10 cellular contexts compared by ENCODE assay signal in the genomic region with DNA sequence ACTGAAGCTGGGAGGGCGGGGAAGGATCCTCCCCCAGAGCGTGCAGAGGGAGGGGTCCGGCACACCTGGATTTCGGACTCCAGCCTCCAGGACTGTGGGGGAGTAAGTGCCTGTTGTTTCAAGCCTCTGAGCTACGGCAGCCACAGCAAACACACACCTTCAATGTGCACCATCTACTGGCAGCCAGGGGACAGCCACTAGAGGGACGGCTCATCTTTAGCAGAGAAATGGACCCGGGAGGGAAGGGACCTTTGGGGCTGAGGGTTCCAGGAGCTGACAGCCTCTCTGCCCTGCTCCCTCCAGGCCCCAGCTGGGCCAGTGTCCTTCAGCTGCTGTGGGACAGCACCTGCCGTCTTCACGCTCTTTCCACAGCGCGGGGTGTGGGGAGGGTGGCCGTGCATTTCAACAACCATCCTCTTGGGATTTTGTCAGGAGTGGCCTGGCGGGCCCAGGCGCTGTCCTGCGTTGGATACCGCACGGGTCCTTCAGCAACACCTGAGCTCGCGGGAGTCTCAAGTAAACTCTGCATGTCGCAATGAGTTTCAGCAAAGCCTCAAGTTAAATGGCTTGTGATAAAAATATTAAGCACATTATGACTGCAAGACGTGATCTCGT.
DNase-seq lines count a peak whose midpoint lies in the region; ATAC-seq, FAIRE-seq and TF ChIP-seq lines count a peak whose summit lies in the region.
"Had no signal": no experiment of that assay in that cellular context is flagged by ENCODE, and none has a peak within 500 bp of the region (broad histone marks: within the 10 kb centered on the region; RNA-seq: fewer than 3 reads in every experiment).

No MANE protein-coding gene starts in this region.

- TF ChIP-seq EP300 in GM12878 (IDR thresholded peaks at IDR 0.05; ENCODE audit: borderline replicate concordance in 1 of 2, control insufficient read depth in 1 of 2, low read depth in 2 of 2, low read length in 2 of 2) = no peak

- H2BK120ac ChIP-seq in mesendoderm (ENCODE audit: low read depth, low read length) = no peak overlapping the region

- CTCF ChIA-PET in GM12878 (lab: Yijun Ruan, JAX) = no interaction called here

- no peak overlapping the region for H3K9ac ChIP-seq in GM12878 (ENCODE audit: control insufficient read depth, insufficient read depth, low read length)
- H3K9ac ChIP-seq in mesendoderm (ENCODE audit: low read length) = no peak overlapping the region

- WGBS in GM12878 (ENCODE audit: insufficient coverage, insufficient replicate concordance, low lambda C conversion rate, missing lambda C conversion rate) = 48% methylated on average over 19 of the region's 22 CpGs
- no CpG with 5 or more reads among the region's 22 CpGs for WGBS in mesendoderm (ENCODE audit: extremely low coverage, insufficient coverage, low lambda C conversion rate)

- H3K36me3 ChIP-seq in GM12878 (ENCODE audit: control insufficient read depth in 2 of 2, insufficient read depth in 2 of 2, low read length in 1 of 2) (no peaks in the 10 kb centered on the region), mesendoderm (ENCODE audit: control insufficient read depth, insufficient read depth, low read length) (no peaks in the 10 kb centered on the region)
- H3K36me3 ChIP-seq: tibial artery had no signal

- H2BK15ac ChIP-seq in mesendoderm (replicated peaks; ENCODE audit: low read depth) = no peak overlapping the region

- no peaks in the 10 kb centered on the region for H4K20me1 ChIP-seq in GM12878 (ENCODE audit: control insufficient read depth, insufficient read depth)

- intact Hi-C loops in GM12878 (cut with micrococcal nuclease; ENCODE audit: unreplicated experiment) = no loop called here

- H4K8ac ChIP-seq in mesendoderm (ENCODE audit: low read depth, low read length) = no peak overlapping the region

- H2BK5ac ChIP-seq in mesendoderm (ENCODE audit: low read length) = no peak overlapping the region

- no peak overlapping the region for H4K5ac ChIP-seq in mesendoderm (ENCODE audit: low read length)

- no peak overlapping the region for H3K27ac ChIP-seq in GM12878 (ENCODE audit: control insufficient read depth, insufficient read depth)
- H3K27ac ChIP-seq in mesendoderm (ENCODE audit: low read depth, low read length) = no peak overlapping the region
- H3K27ac ChIP-seq: tibial artery had no signal

- H3K79me2 ChIP-seq in GM12878 (ENCODE audit: control insufficient read depth, insufficient read depth, low read length) (no peaks in the 10 kb centered on the region), mesendoderm (ENCODE audit: control insufficient read depth, insufficient read depth, low read length) (no peaks in the 10 kb centered on the region)

- peak; percentile 36 for TF ChIP-seq CTCF in NB4 (IDR thresholded peaks at IDR 0.05; ENCODE audit: low read depth, low read length)
- peak in 2 of 3 experiments; percentile 7 to 27; a peak in 1 of 6 replicates for TF ChIP-seq CTCF in GM12878 (IDR thresholded peaks at IDR 0.05 in 2 of 3, conservative IDR thresholded peaks at IDR 0.05 in 1 of 3; ENCODE audit: control insufficient read depth in 2 of 3, extremely low read depth in 1 of 3, insufficient read depth in 1 of 3, low read depth in 3 of 3, low read length in 3 of 3)

- BruUV-seq in GM12878 (replicated peaks; lab: Mats Ljungman, UMichigan) = no TSS peak

- H3K27me3 ChIP-seq in GM12878 (replicated peaks in 1 of 2; ENCODE audit: control insufficient read depth in 2 of 2, insufficient read depth in 2 of 2, low read length in 1 of 2) (no peaks in the 10 kb centered on the region; a peak in 2 of 4 replicates), mesendoderm (ENCODE audit: insufficient read depth, low read length, poor library complexity) (no peaks in the 10 kb centered on the region)

- POLR2A ChIA-PET in GM12878 (lab: Charles Lee) = no interaction called here

- RAD21 ChIA-PET in GM12878 (lab: Charles Lee; ENCODE audit: unreplicated experiment) = no interaction called here

- no peak overlapping the region for H3K23ac ChIP-seq in mesendoderm (ENCODE audit: low read length)

- H3K56ac ChIP-seq in mesendoderm (ENCODE audit: low read length) = no peak overlapping the region

- H3K4me3 ChIP-seq in NB4 (ENCODE audit: low read depth, low read length) = no peak overlapping the region
- H3K4me3 ChIP-seq in GM12878 = no peak overlapping the region
- no peak overlapping the region for H3K4me3 ChIP-seq in mesendoderm (ENCODE audit: low read length)
- H3K4me3 ChIP-seq: tibial artery had no signal

- no peak overlapping the region for H3K4me2 ChIP-seq in GM12878 (ENCODE audit: control insufficient read depth, insufficient read depth)
- no peak overlapping the region for H3K4me2 ChIP-seq in mesendoderm (ENCODE audit: low read length)

- H3K79me1 ChIP-seq in mesendoderm (ENCODE audit: low read length) = no peaks in the 10 kb centered on the region

- H2AK5ac ChIP-seq in mesendoderm (ENCODE audit: low read length) = no peak overlapping the region

- DNase-seq in DMS114 treated with DMSO at 0.1 percent for 48 hours (lab: John Stamatoyannopoulos, UW; ENCODE audit: unreplicated experiment) (peak; percentile 6), NB4 (ENCODE audit: low read depth) (peak; percentile 23), GM12878 (ENCODE audit: low read depth, low spot score) (no peak), mesendoderm (peak; percentile 59), GF-D8 (lab: John Stamatoyannopoulos, UW) (no peak)
- no peak for DNase-seq in stimulated activated CD4-positive, alpha-beta T cell treated with anti-CD3 and anti-CD28 coated beads, Interleukin-12 subunit alpha, Interleukin-12 subunit beta, amount 100 ng/mL, for 4 hours
- DNase-seq: tibial artery had no signal

- no peak for FAIRE-seq in GM12878 (lab: Jason Lieb, UNC)
- FAIRE-seq: RCC 7860 had no signal

- H3K4me1 ChIP-seq in GM12878 (ENCODE audit: control insufficient read depth, insufficient read depth, low read length) (no peaks in the 10 kb centered on the region), mesendoderm (ENCODE audit: control insufficient read depth, low read depth, low read length) (no peaks in the 10 kb centered on the region)
- H3K4me1 ChIP-seq: tibial artery had no signal

- no peaks in the 10 kb centered on the region for H3K9me3 ChIP-seq in GM12878 (replicated peaks; ENCODE audit: control insufficient read depth, insufficient read depth, low read length)

- no peak overlapping the region for H3K4ac ChIP-seq in mesendoderm (ENCODE audit: low read depth, low read length)

- no peak for TF ChIP-seq RAD21 in GM12878 (IDR thresholded peaks at IDR 0.05; ENCODE audit: insufficient read depth, low read depth, low read length)

- ATAC-seq in GM12878 (peak; percentile 49; the same call in 2 of the 3 replicates), GM18519 (IDR thresholded peaks at IDR 0.05; ENCODE audit: low FRiP score, unreplicated experiment) (no peak), HG02763 (IDR thresholded peaks at IDR 0.05; ENCODE audit: unreplicated experiment) (no peak)

- no peak overlapping the region for H3K18ac ChIP-seq in mesendoderm (ENCODE audit: low read length)

- H2AFZ ChIP-seq in GM12878 (ENCODE audit: control insufficient read depth, low read depth, low read length) = no peak overlapping the region

- TF ChIP-seq POLR2A in NB4 (IDR thresholded peaks at IDR 0.05; ENCODE audit: extremely low read depth, insufficient read length) = no peak
- no peak for TF ChIP-seq POLR2A in GM12878 (IDR thresholded peaks at IDR 0.05; ENCODE audit: low read depth, low read length)

- in situ Hi-C loops in GM12878 (cut with MboI) = no loop called here

- SMC1A ChIA-PET in GM12878 (lab: Charles Lee; ENCODE audit: uncharacterized antibody, unreplicated experiment) = no interaction called here

TF ChIP-seq in GM12878, 131 proteins besides CTCF, POLR2A, EP300 and RAD21:
- TF ChIP-seq, protein P1, sequence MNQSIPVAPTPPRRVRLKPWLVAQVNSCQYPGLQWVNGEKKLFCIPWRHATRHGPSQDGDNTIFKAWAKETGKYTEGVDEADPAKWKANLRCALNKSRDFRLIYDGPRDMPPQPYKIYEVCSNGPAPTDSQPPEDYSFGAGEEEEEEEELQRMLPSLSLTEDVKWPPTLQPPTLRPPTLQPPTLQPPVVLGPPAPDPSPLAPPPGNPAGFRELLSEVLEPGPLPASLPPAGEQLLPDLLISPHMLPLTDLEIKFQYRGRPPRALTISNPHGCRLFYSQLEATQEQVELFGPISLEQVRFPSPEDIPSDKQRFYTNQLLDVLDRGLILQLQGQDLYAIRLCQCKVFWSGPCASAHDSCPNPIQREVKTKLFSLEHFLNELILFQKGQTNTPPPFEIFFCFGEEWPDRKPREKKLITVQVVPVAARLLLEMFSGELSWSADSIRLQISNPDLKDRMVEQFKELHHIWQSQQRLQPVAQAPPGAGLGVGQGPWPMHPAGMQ (IDR thresholded peaks at IDR 0.05; ENCODE audit: borderline replicate concordance) = no peak
- TF ChIP-seq CEBPB (IDR thresholded peaks at IDR 0.05; ENCODE audit: borderline replicate concordance in 1 of 2, low read depth in 2 of 2, low read length in 2 of 2) = no peak
- TF ChIP-seq BACH1 (IDR thresholded peaks at IDR 0.05; ENCODE audit: borderline replicate concordance) = no peak
- TF ChIP-seq SPI1 (IDR thresholded peaks at IDR 0.05; ENCODE audit: borderline replicate concordance, insufficient read depth, low read depth, low read length) = no peak
- no peak for TF ChIP-seq MEF2B (IDR thresholded peaks at IDR 0.05; ENCODE audit: partially characterized antibody, poor library complexity, severe bottlenecking)
- no peak for TF ChIP-seq RCOR1 (conservative IDR thresholded peaks at IDR 0.05; ENCODE audit: low read depth, low read length)
- no peak for TF ChIP-seq CREM (IDR thresholded peaks at IDR 0.05; ENCODE audit: low read depth)
- TF ChIP-seq BRCA1 (IDR thresholded peaks at IDR 0.05; ENCODE audit: low read depth, low read length) = no peak
- no peak for TF ChIP-seq YY1 (IDR thresholded peaks at IDR 0.05; ENCODE audit: low read depth, low read length)
- no peak for TF ChIP-seq RAD51 (IDR thresholded peaks at IDR 0.05)

Comparison
In these comparisons a context has a peak if more than half of its experiments do, and no peak if none do; other contexts are left out.
1. DNase-seq: peak in DMS114 treated with DMSO at 0.1 percent for 48 hours (single experiment), NB4 (single experiment) and mesendoderm (single experiment); none in GM12878 (single experiment), stimulated activated CD4-positive, alpha-beta T cell treated with anti-CD3 and anti-CD28 coated beads, Interleukin-12 subunit alpha, Interleukin-12 subunit beta, amount 100 ng/mL, for 4 hours (single experiment) and GF-D8 (single experiment).